8 cellular contexts compared by ENCODE assay signal in the genomic region with DNA sequence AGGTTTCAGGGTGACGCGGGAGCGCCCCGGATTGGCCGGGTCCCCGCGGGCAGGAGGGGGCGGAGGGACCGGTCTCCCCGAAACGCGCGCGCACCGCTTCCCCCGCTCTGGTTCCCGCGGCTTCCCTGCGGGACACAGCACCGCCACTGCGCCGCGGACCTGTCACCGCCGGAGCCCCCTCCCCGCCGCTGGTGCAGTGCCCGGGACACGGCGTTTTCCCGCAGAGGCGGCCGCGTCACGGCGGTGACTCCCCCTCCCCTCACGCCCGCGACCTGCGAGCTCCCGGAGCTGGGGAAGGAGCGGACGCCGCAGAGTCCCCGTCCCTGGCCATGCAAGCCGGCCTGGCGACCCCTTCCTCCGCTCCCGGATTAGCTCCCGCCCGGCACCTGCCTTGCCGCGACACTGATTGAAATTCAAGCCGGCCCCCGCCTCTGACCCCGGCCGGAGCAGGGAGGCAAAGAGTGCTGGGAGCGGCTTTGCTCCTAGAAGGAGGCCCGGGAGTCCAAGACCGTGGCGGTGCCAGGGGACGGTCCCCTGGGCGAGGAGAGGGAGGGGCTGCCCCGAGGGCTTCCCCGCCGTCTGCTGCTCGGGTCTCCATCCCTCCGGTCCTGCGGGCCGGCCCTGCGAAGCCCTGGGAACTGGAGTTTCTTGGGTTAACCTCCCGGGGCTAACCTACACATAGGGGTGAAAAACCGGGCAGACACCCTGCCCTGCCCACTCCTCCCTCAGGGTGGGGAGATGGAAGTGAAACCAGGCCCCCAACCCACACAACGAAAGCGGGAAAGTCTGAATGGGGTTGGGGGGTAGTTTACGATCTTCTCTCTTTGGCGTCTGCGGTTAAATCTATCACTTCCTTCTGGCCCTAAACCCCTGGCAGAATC. TPM values are rescaled to one million over a fixed set of nuclear protein-coding genes. Genes with fewer than 3 reads are reported as not detected.
DNase-seq lines count a peak whose midpoint lies in the region; ATAC-seq and TF ChIP-seq lines count a peak whose summit lies in the region.

No MANE protein-coding gene starts in this region.

- peaks cover 72% of the 10 kb centered on the region for H3K27me3 Mint-ChIP-seq in activated CD8-positive, alpha-beta T cell treated with anti-CD3 and anti-CD28 coated beads, Interleukin-2, amount 10 ng/mL, durations not matched to agents 7 days and 5 days (ENCODE audit: low read depth)

- H3K4me3 ChIP-seq in foreskin fibroblast (ENCODE audit: low read depth in 1 of 2, low read length in 2 of 2) (peak overlapping the region; percentile 42 to 44), retinal pigment epithelial cell (ENCODE audit: low read length) (peak overlapping the region; percentile 37)

- DNase-seq in activated CD4-positive, alpha-beta T cell treated with anti-CD3 and anti-CD28 coated beads for 4 hours = peak; percentile 8 to 16
- no peak for DNase-seq in activated CD4-positive, alpha-beta T cell treated with anti-CD3 and anti-CD28 coated beads, Interleukin-2, amount 50 U/mL, for 4 hours
- peak; percentile 35 for DNase-seq in activated CD8-positive, alpha-beta T cell treated with anti-CD3 and anti-CD28 coated beads, Interleukin-2, amount 10 ng/mL, durations not matched to agents 7 days and 5 days
- peak in 1 of 2 donors; percentile 17 for DNase-seq in foreskin fibroblast
- DNase-seq in retinal pigment epithelial cell (ENCODE audit: low read depth) = no peak
- DNase-seq in NCI-H1105 (lab: John Stamatoyannopoulos, UW) = no peak

- no peak for TF ChIP-seq CTCF in foreskin fibroblast (IDR thresholded peaks at IDR 0.05; ENCODE audit: low read depth, low read length)
- no peak for TF ChIP-seq CTCF in retinal pigment epithelial cell (conservative IDR thresholded peaks at IDR 0.05; ENCODE audit: low read depth, low read length)

- H3K27ac Mint-ChIP-seq in activated CD8-positive, alpha-beta T cell treated with anti-CD3 and anti-CD28 coated beads, Interleukin-2, amount 10 ng/mL, durations not matched to agents 7 days and 5 days = no peak overlapping the region

- POLR2A ChIA-PET in activated CD8-positive, alpha-beta T cell treated with anti-CD3 and anti-CD28 coated beads, Interleukin-2, amount 10 ng/mL, durations not matched to agents 7 days and 5 days (lab: Charles Lee) = interaction anchor here (0.5 kb wide), 1 partner anchor 16 kb away, joined by 5 read pairs; no protein-coding TSS in a partner anchor

- CTCF ChIA-PET in activated CD8-positive, alpha-beta T cell treated with anti-CD3 and anti-CD28 coated beads, Interleukin-2, amount 10 ng/mL, durations not matched to agents 7 days and 5 days (lab: Charles Lee) = no interaction called here

- H3K4me3 Mint-ChIP-seq in activated CD8-positive, alpha-beta T cell treated with anti-CD3 and anti-CD28 coated beads, Interleukin-2, amount 10 ng/mL, durations not matched to agents 7 days and 5 days = peak overlapping the region; percentile 67

- no peaks in the 10 kb centered on the region for H3K9me3 Mint-ChIP-seq in activated CD8-positive, alpha-beta T cell treated with anti-CD3 and anti-CD28 coated beads, Interleukin-2, amount 10 ng/mL, durations not matched to agents 7 days and 5 days (ENCODE audit: insufficient read depth)

- ATAC-seq in activated CD8-positive, alpha-beta T cell treated with anti-CD3 and anti-CD28 coated beads, Interleukin-2, amount 10 ng/mL, durations not matched to agents 7 days and 5 days = peak; percentile 65
- ATAC-seq in GM21515 (IDR thresholded peaks at IDR 0.05; ENCODE audit: unreplicated experiment) = no peak
- no peak for ATAC-seq in GM18907 (IDR thresholded peaks at IDR 0.05; ENCODE audit: unreplicated experiment)

- H3K36me3 Mint-ChIP-seq in activated CD8-positive, alpha-beta T cell treated with anti-CD3 and anti-CD28 coated beads, Interleukin-2, amount 10 ng/mL, durations not matched to agents 7 days and 5 days (ENCODE audit: low read depth) = no peaks in the 10 kb centered on the region

- peaks cover 13% of the 10 kb centered on the region for H3K4me1 Mint-ChIP-seq in activated CD8-positive, alpha-beta T cell treated with anti-CD3 and anti-CD28 coated beads, Interleukin-2, amount 10 ng/mL, durations not matched to agents 7 days and 5 days (ENCODE audit: low read depth)

RNA-seq across cellular contexts. Expression of gene RHBDL3, which starts 1.0 kb away (rescaled TPM):
- 1 to 10 TPM in 1 of 2 experiments, under 1 TPM in 1; 0.82 to 1.0 TPM for total RNA-seq in activated CD8-positive, alpha-beta T cell treated with anti-CD3 and anti-CD28 coated beads, Interleukin-2, amount 10 ng/mL, durations not matched to agents 7 days and 5 days

Comparison
In these comparisons a context has a peak if more than half of its experiments do, and no peak if none do; other contexts are left out.
1. DNase-seq: peak in activated CD4-positive, alpha-beta T cell treated with anti-CD3 and anti-CD28 coated beads for 4 hours (2 of 2) and activated CD8-positive, alpha-beta T cell treated with anti-CD3 and anti-CD28 coated beads, Interleukin-2, amount 10 ng/mL, durations not matched to agents 7 days and 5 days (single experiment); none in activated CD4-positive, alpha-beta T cell treated with anti-CD3 and anti-CD28 coated beads, Interleukin-2, amount 50 U/mL, for 4 hours (0 of 2), retinal pigment epithelial cell (single experiment) and NCI-H1105 (single experiment).